Comparison of ENCODE assay signal across 16 cellular contexts in genomic region chr9:124698265-124698664, GRCh38.
DNase-seq lines count a peak whose midpoint lies in the region; ATAC-seq and TF ChIP-seq lines count a peak whose summit lies in the region.
"Had no signal": no experiment of that assay in that cellular context is flagged by ENCODE, and none has a peak within 500 bp of the region (broad histone marks: within the 10 kb centered on the region; RNA-seq: fewer than 3 reads in every experiment).

No MANE protein-coding gene starts in this region.

- H2BK15ac ChIP-seq in neuronal stem cell (ENCODE audit: low read length), result no peak overlapping the region

- no peak overlapping the region for H2BK5ac ChIP-seq in neuronal stem cell (ENCODE audit: low read length)

- H3K18ac ChIP-seq in neuronal stem cell (ENCODE audit: low read length), result no peak overlapping the region

- no peaks in the 10 kb centered on the region for H4K20me1 ChIP-seq in fibroblast of lung (ENCODE audit: control insufficient read depth, extremely low read depth, insufficient read depth, low read length)

- H2BK120ac ChIP-seq in neuronal stem cell (ENCODE audit: low read depth, low read length), result no peak overlapping the region

- H3K79me1 ChIP-seq in neuronal stem cell (ENCODE audit: low read depth, low read length), result no peaks in the 10 kb centered on the region

- H3K36me3 ChIP-seq in SK-N-MC (ENCODE audit: insufficient read depth, low read length) (0 out of 2 replicates have a peak, but pooled peaks cover 5% of the 10 kb centered on the region), fibroblast of lung (ENCODE audit: control insufficient read depth, insufficient read depth, low read length) (no peaks in the 10 kb centered on the region), neuronal stem cell (replicated peaks in 1 of 2; ENCODE audit: control insufficient read depth in 2 of 2, insufficient read depth in 2 of 2, low read length in 2 of 2) (peaks cover 0 to 69% of the 10 kb centered on the region in 2 donors)
- H3K36me3 ChIP-seq: upper lobe of right lung had no signal

- H3K4me2 ChIP-seq in fibroblast of lung (ENCODE audit: extremely low read depth, insufficient read depth, low read length), result no peak overlapping the region
- H3K4me2 ChIP-seq in neuronal stem cell (ENCODE audit: insufficient read depth, low read length, poor library complexity, severe bottlenecking), result no peak overlapping the region

- peak; percentile 79 for DNase-seq in EL
- no peak for DNase-seq in SK-N-MC (ENCODE audit: low read depth, low spot score)
- peak; percentile 11 to 88 for DNase-seq in fibroblast of lung (ENCODE audit: low read depth in 2 of 2)
- DNase-seq in neuronal stem cell (ENCODE audit: low spot score), result peak; percentile 9
- DNase-seq in DMS153 (lab: John Stamatoyannopoulos, UW), result no peak
- no peak for DNase-seq in stimulated activated naive CD8-positive, alpha-beta T cell treated with anti-CD3 and anti-CD28 coated beads, Interleukin-15, Interleukin-2, amounts not matched to agents 100 U/mL and 50 U/mL, for 24 hours
- no peak for DNase-seq in stimulated activated CD4-positive, alpha-beta T cell treated with anti-CD3 and anti-CD28 coated beads, Interleukin-1b, Interleukin-23, amount 100 ng/mL, for 48 hours
- DNase-seq: DND-41; NCI-H187 treated with DMSO at 0.1 percent for 48 hours; NCI-H69; stimulated activated CD4-positive, alpha-beta T cell treated with anti-CD3 and anti-CD28 coated beads, Interleukin-4, amount 100 ng/mL, for 1 hour; T1000; upper lobe of right lung had no signal

- no peak overlapping the region for H4K91ac ChIP-seq in neuronal stem cell (ENCODE audit: low read depth, low read length, poor library complexity)

- H3K4me3 ChIP-seq in SK-N-MC (no peak overlapping the region), fibroblast of lung (replicated peaks in 1 of 4; ENCODE audit: control extremely low read depth in 1 of 4, insufficient read depth in 1 of 4, low read depth in 3 of 4, low read length in 4 of 4) (no peak overlapping the region), neuronal stem cell (ENCODE audit: low read length in 2 of 2) (no peak overlapping the region)
- H3K4me3 ChIP-seq: BLaER1, upper lobe of right lung had no signal

- H3K9ac ChIP-seq in SK-N-MC (ENCODE audit: insufficient read length) (no peak overlapping the region), fibroblast of lung (ENCODE audit: insufficient read depth, low read length) (no peak overlapping the region), neuronal stem cell (ENCODE audit: low read depth, low read length, poor library complexity) (no peak overlapping the region)
- H3K9ac ChIP-seq: BLaER1 had no signal

- H4K8ac ChIP-seq in neuronal stem cell (ENCODE audit: low read depth, low read length), result no peak overlapping the region

- H2BK12ac ChIP-seq in neuronal stem cell (ENCODE audit: low read length), result no peak overlapping the region

- ATAC-seq in HG02642 (IDR thresholded peaks at IDR 0.05; ENCODE audit: poor library complexity, unreplicated experiment), result no peak
- ATAC-seq in stimulated activated naive CD8-positive, alpha-beta T cell treated with anti-CD3 and anti-CD28 coated beads, Interleukin-15, Interleukin-2, amounts not matched to agents 100 U/mL and 50 U/mL, for 24 hours, result no peak
- ATAC-seq: esophagus mucosa, upper lobe of right lung had no signal

- H3K4ac ChIP-seq in neuronal stem cell (ENCODE audit: low read length), result no peak overlapping the region

- H3K23ac ChIP-seq in neuronal stem cell (ENCODE audit: low read depth, low read length, poor library complexity), result no peak overlapping the region

- H2AFZ ChIP-seq in fibroblast of lung (ENCODE audit: low read length), result no peak overlapping the region
- no peak overlapping the region for H2AFZ ChIP-seq in neuronal stem cell (ENCODE audit: low read length)

- H3K27me3 ChIP-seq in fibroblast of lung (ENCODE audit: control insufficient read depth, insufficient read depth, low read length), result no peaks in the 10 kb centered on the region
- H3K27me3 ChIP-seq in neuronal stem cell (ENCODE audit: control insufficient read depth in 3 of 3, insufficient read depth in 3 of 3, low read depth in 1 of 3, low read length in 3 of 3), result no peaks in the 10 kb centered on the region
- H3K27me3 ChIP-seq: BLaER1, upper lobe of right lung had no signal

- H3K27ac ChIP-seq in SK-N-MC (0 out of 2 replicates have a peak overlapping the region, but pooled peaks have one; percentile 7), fibroblast of lung (ENCODE audit: insufficient read depth, low read length) (peak overlapping the region; percentile 20), neuronal stem cell (replicated peaks; ENCODE audit: low read length) (no peak overlapping the region)
- H3K27ac ChIP-seq: BLaER1, upper lobe of right lung had no signal

- H3K9me3 ChIP-seq in SK-N-MC (ENCODE audit: low read depth, low read length) (no peaks in the 10 kb centered on the region), fibroblast of lung (ENCODE audit: control insufficient read depth, insufficient read depth, low read depth, low read length) (no peaks in the 10 kb centered on the region), neuronal stem cell (replicated peaks in 1 of 2; ENCODE audit: control insufficient read depth in 2 of 2, insufficient read depth in 1 of 2, low read depth in 1 of 2, low read length in 2 of 2) (peaks cover 0 to 13% of the 10 kb centered on the region in 2 donors)
- H3K9me3 ChIP-seq: BLaER1, upper lobe of right lung had no signal

- no peak for TF ChIP-seq CTCF in fibroblast of lung (conservative IDR thresholded peaks at IDR 0.05 in 1 of 2, IDR thresholded peaks at IDR 0.05 in 1 of 2; ENCODE audit: low read depth in 1 of 2, low read length in 2 of 2)

- H3K4me1 ChIP-seq in fibroblast of lung (ENCODE audit: control insufficient read depth, extremely low read depth, insufficient read depth, low read length), result no peaks in the 10 kb centered on the region
- peaks cover 14 to 28% of the 10 kb centered on the region in 2 donors for H3K4me1 ChIP-seq in neuronal stem cell (ENCODE audit: control insufficient read depth in 2 of 2, insufficient read depth in 1 of 2, low read depth in 1 of 2, low read length in 2 of 2)
- H3K4me1 ChIP-seq: upper lobe of right lung had no signal

- H3K79me2 ChIP-seq in fibroblast of lung (ENCODE audit: control insufficient read depth, insufficient read depth, low read length), result no peaks in the 10 kb centered on the region

- H3K14ac ChIP-seq in neuronal stem cell (ENCODE audit: low read length), result no peak overlapping the region

- no peak overlapping the region for H2AK5ac ChIP-seq in neuronal stem cell (ENCODE audit: low read depth, low read length)

- no CpG with 5 or more reads among the region's 6 CpGs for WGBS in neuronal stem cell (ENCODE audit: extremely low coverage in 2 of 2, insufficient read length in 2 of 2, insufficient replicate concordance in 1 of 2), 2 donors

Comparison
In these comparisons a context has a peak if more than half of its experiments do, and no peak if none do; other contexts are left out.
1. DNase-seq: peak in EL (single experiment), fibroblast of lung (2 of 2) and neuronal stem cell (single experiment); none in SK-N-MC (single experiment), DMS153 (single experiment), stimulated activated naive CD8-positive, alpha-beta T cell treated with anti-CD3 and anti-CD28 coated beads, Interleukin-15, Interleukin-2, amounts not matched to agents 100 U/mL and 50 U/mL, for 24 hours (single experiment) and stimulated activated CD4-positive, alpha-beta T cell treated with anti-CD3 and anti-CD28 coated beads, Interleukin-1b, Interleukin-23, amount 100 ng/mL, for 48 hours (single experiment).